Comparison of ENCODE assay signal across 8 cellular contexts in the genomic region with DNA sequence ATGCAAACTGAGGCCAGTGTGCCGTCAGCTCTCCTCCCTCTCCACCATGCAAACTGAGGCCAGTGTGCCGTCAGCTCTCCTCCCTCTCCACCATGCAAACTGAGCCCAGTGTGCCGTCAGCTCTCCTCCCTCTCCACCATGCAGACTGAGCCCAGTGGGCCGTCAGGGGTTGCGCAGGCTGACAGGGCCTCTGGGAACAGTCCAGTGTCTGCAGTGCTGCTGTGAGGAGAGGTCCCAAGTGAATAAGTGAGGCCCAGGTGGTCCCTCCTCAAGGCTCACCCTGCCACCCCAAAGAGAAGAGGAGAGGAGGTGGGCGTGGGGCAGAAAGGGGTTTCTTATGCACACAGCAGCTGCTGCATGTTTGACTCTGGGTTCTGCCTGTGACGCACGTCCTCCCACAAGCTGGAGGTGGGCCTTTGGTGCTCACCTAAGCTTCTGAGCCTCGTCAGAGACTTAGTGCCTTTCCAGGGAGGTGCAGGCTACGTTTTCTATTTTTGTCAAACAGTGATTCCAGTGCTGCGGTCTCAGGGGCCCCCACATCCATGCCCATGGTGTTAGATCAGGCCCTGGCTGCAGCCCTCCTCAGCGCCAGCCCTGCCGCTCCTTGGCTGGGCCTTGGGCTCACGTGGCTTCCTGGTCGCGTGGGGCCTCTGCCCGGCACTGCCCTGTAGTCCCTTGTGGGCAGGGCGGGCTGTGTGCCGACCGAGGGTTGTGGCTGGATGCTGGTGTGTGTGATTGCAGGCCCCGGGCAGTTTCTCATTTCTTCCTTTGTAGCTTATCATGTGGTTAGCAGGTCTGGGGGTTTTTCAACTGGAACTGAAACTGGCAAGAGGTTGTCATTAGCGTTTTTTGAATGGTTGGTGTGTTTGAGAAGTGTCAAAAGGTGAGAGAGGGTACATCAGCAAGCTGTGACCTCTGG. TPM values are rescaled to one million over a fixed set of nuclear protein-coding genes. Genes with fewer than 3 reads are reported as not detected.
A peak's percentile ranks its signal among the peaks of the same experiment; 100 is the strongest.
DNase-seq lines count a peak whose midpoint lies in the region; ATAC-seq and TF ChIP-seq lines count a peak whose summit lies in the region.

No MANE protein-coding gene starts in this region.

- ATAC-seq in GM21423 (IDR thresholded peaks at IDR 0.05; ENCODE audit: unreplicated experiment) (peak; percentile 76), HG03565 (IDR thresholded peaks at IDR 0.05; ENCODE audit: unreplicated experiment) (peak; percentile 68)

- H3K9me3 Mint-ChIP-seq in endothelial cell (ENCODE audit: unreplicated experiment), result no peaks in the 10 kb centered on the region
- no peaks in the 10 kb centered on the region for H3K9me3 Mint-ChIP-seq in stimulated activated naive CD8-positive, alpha-beta T cell treated with anti-CD3 and anti-CD28 coated beads, Interleukin-15, Interleukin-2, amounts not matched to agents 100 ng/mL and 50 ng/mL, for 24 hours

- peak overlapping the region; percentile 75 for H3K27ac Mint-ChIP-seq in endothelial cell (ENCODE audit: unreplicated experiment)
- peak overlapping the region; percentile 65 for H3K27ac Mint-ChIP-seq in stimulated activated naive CD8-positive, alpha-beta T cell treated with anti-CD3 and anti-CD28 coated beads, Interleukin-15, Interleukin-2, amounts not matched to agents 100 ng/mL and 50 ng/mL, for 24 hours

- H3K4me3 ChIP-seq in GM12865 (ENCODE audit: low read depth, low read length), result peak overlapping the region; percentile 34

- no peak overlapping the region for H3K4me3 Mint-ChIP-seq in endothelial cell (ENCODE audit: unreplicated experiment)
- peak overlapping the region; percentile 11 for H3K4me3 Mint-ChIP-seq in stimulated activated naive CD8-positive, alpha-beta T cell treated with anti-CD3 and anti-CD28 coated beads, Interleukin-15, Interleukin-2, amounts not matched to agents 100 ng/mL and 50 ng/mL, for 24 hours

- peaks cover 8% of the 10 kb centered on the region for H3K27me3 Mint-ChIP-seq in endothelial cell (ENCODE audit: unreplicated experiment)
- no peaks in the 10 kb centered on the region for H3K27me3 Mint-ChIP-seq in stimulated activated naive CD8-positive, alpha-beta T cell treated with anti-CD3 and anti-CD28 coated beads, Interleukin-15, Interleukin-2, amounts not matched to agents 100 ng/mL and 50 ng/mL, for 24 hours

- DNase-seq in GM12865 (ENCODE audit: low read depth) (peak; percentile 95), endothelial cell (ENCODE audit: low spot score) (no peak), NCI-H345 (lab: John Stamatoyannopoulos, UW) (no peak)
- no peak for DNase-seq in stimulated activated CD4-positive, alpha-beta T cell treated with anti-CD3 and anti-CD28 coated beads, Interleukin-4, amount 100 ng/mL, for 24 hours
- DNase-seq in stimulated activated CD4-positive, alpha-beta T cell treated with anti-CD3 and anti-CD28 coated beads, Interleukin-1b, Interleukin-23, amount 100 ng/mL, for 48 hours, result no peak

- TF ChIP-seq CTCF in GM12865 (IDR thresholded peaks at IDR 0.05; ENCODE audit: insufficient read depth, low read depth, low read length, missing control alignments) (no peak), endothelial cell (IDR thresholded peaks at IDR 0.05; ENCODE audit: unreplicated experiment) (no peak)

- H3K4me1 Mint-ChIP-seq in endothelial cell (ENCODE audit: unreplicated experiment), result no peaks in the 10 kb centered on the region
- peaks cover 25% of the 10 kb centered on the region for H3K4me1 Mint-ChIP-seq in stimulated activated naive CD8-positive, alpha-beta T cell treated with anti-CD3 and anti-CD28 coated beads, Interleukin-15, Interleukin-2, amounts not matched to agents 100 ng/mL and 50 ng/mL, for 24 hours (ENCODE audit: low read depth)

- H3K36me3 Mint-ChIP-seq in endothelial cell (ENCODE audit: low read depth, unreplicated experiment), result peaks cover 11% of the 10 kb centered on the region
- peaks cover 4% of the 10 kb centered on the region for H3K36me3 Mint-ChIP-seq in stimulated activated naive CD8-positive, alpha-beta T cell treated with anti-CD3 and anti-CD28 coated beads, Interleukin-15, Interleukin-2, amounts not matched to agents 100 ng/mL and 50 ng/mL, for 24 hours (ENCODE audit: low read depth)

RNA-seq across cellular contexts. Expression of a gene that starts 7.1 kb away (rescaled TPM):
- 31.4 TPM for total RNA-seq in endothelial cell (ENCODE audit: unreplicated experiment)

RNA-seq across cellular contexts. Expression of a gene that starts 42.8 kb away (rescaled TPM):
- 0.54 TPM for total RNA-seq in endothelial cell (ENCODE audit: unreplicated experiment)
